ENCODE assay signal across 10 cellular contexts in genomic region chr10:16853201-16853600, GRCh38. TPM values are rescaled to one million over a fixed set of nuclear protein-coding genes. Genes with fewer than 3 reads are reported as not detected.
DNase-seq lines count a peak whose midpoint lies in the region; ATAC-seq and TF ChIP-seq lines count a peak whose summit lies in the region.
"Had no signal": no experiment of that assay in that cellular context is flagged by ENCODE, and none has a peak within 500 bp of the region (broad histone marks: within the 10 kb centered on the region; RNA-seq: fewer than 3 reads in every experiment).

No MANE protein-coding gene starts in this region.

- H3K27ac Mint-ChIP-seq in Calu3 (ENCODE audit: unreplicated experiment), result no peak overlapping the region

- no peak overlapping the region for H3K27ac ChIP-seq in VCaP
- H3K27ac ChIP-seq: lower lobe of right lung, SJSA1 had no signal

- H3K36me3 ChIP-seq in BJ (ENCODE audit: control insufficient read depth, insufficient read depth, low read length) (no peaks in the 10 kb centered on the region), kidney epithelial cell (ENCODE audit: control insufficient read depth, insufficient read depth, low read length) (no peaks in the 10 kb centered on the region)
- H3K36me3 ChIP-seq: lower lobe of right lung, SJSA1 had no signal

- CTCF ChIA-PET in BJ (lab: Yijun Ruan, JAX) (interaction anchor here (0.8 to 2.8 kb wide), 19 partner anchors 9 to 415 kb away, joined by 3 to 9 read pairs (median 4); partner anchors contain the start of gene TRDMT1), Calu3 (lab: Charles Lee) (interaction anchor here (0.6 to 0.9 kb wide), 2 partner anchors 170 to 421 kb away, joined by 5 to 8 read pairs; no protein-coding TSS in a partner anchor)

- TF ChIP-seq CTCF in BJ (IDR thresholded peaks at IDR 0.05; ENCODE audit: insufficient read depth, low read depth, low read length) (peak; percentile 51), VCaP (conservative IDR thresholded peaks at IDR 0.05) (0 out of 2 replicates have a peak, but pooled peaks have one; percentile 9), kidney epithelial cell (IDR thresholded peaks at IDR 0.05; ENCODE audit: insufficient read depth, low read length, poor library complexity, severe bottlenecking) (peak; percentile 57), Calu3 (IDR thresholded peaks at IDR 0.05; ENCODE audit: unreplicated experiment) (no peak)

- DNase-seq in BJ (ENCODE audit: low read depth) (no peak), HT-29 (ENCODE audit: low spot score) (peak; percentile 39), kidney epithelial cell (ENCODE audit: low read depth) (no peak), Calu3 (no peak), OCI-M2 (lab: John Stamatoyannopoulos, UW; ENCODE audit: unreplicated experiment) (no peak)
- no peak for DNase-seq in activated CD4-positive, alpha-beta T cell treated with anti-CD3 and anti-CD28 coated beads, Interleukin-2, amount 50 U/mL, for 4 hours
- DNase-seq: lower lobe of right lung had no signal

- H3K4me3 Mint-ChIP-seq in Calu3 (ENCODE audit: low read depth, unreplicated experiment), result no peak overlapping the region

- H3K27me3 ChIP-seq in BJ (ENCODE audit: control insufficient read depth, insufficient read depth, low read length) (no peaks in the 10 kb centered on the region), kidney epithelial cell (ENCODE audit: control insufficient read depth, insufficient read depth, low read length) (no peaks in the 10 kb centered on the region)
- H3K27me3 ChIP-seq: SJSA1 had no signal

- intact Hi-C loops in Calu3 (cut with micrococcal nuclease; ENCODE audit: unreplicated experiment), result loop anchor here (1.0 kb wide), 2 partner anchors 325 to 348 kb away; partner anchors contain the start of gene TRDMT1

- H3K4me1 Mint-ChIP-seq in Calu3 (ENCODE audit: low read depth, unreplicated experiment), result peaks cover 27% of the 10 kb centered on the region

- POLR2A ChIA-PET in BJ (lab: Charles Lee), result interaction anchor here (0.6 kb wide), 2 partner anchors 37 to 600 kb away, joined by 3 to 4 read pairs; no protein-coding TSS in a partner anchor

- BruUV-seq in Calu3 (replicated peaks; lab: Mats Ljungman, UMichigan), result no TSS peak

- ATAC-seq in HG03135 (IDR thresholded peaks at IDR 0.05; ENCODE audit: unreplicated experiment), result no peak

- no peaks in the 10 kb centered on the region for H3K36me3 Mint-ChIP-seq in Calu3 (ENCODE audit: insufficient read depth, unreplicated experiment)

- H3K9me3 Mint-ChIP-seq in Calu3 (ENCODE audit: low read depth, unreplicated experiment), result no peaks in the 10 kb centered on the region

- peaks cover 18% of the 10 kb centered on the region for H3K27me3 Mint-ChIP-seq in Calu3 (ENCODE audit: unreplicated experiment)

- no peak overlapping the region for H3K4me3 ChIP-seq in BJ (ENCODE audit: low read depth, low read length)
- H3K4me3 ChIP-seq in kidney epithelial cell (ENCODE audit: low read depth, low read length), result no peak overlapping the region
- H3K4me3 ChIP-seq: lower lobe of right lung, SJSA1 had no signal

RNA-seq across cellular contexts. Expression of gene RSU1, which starts 36.0 kb away (rescaled TPM):
- polyA plus RNA-seq in BJ (2011; rRNA removed), result 277 and 339 TPM in 2 replicates
- 90.5 and 128 TPM in 2 replicates for polyA minus RNA-seq in BJ (2011; rRNA and poly(A)+ RNA removed)
- 9.5 and 13.3 TPM in 2 replicates for total RNA-seq in HT-29 (2014; rRNA removed; shearing (Covaris generic))
- 75.3 and 76.8 TPM in 2 replicates for total RNA-seq in kidney epithelial cell
- total RNA-seq in Calu3 (2022), result 49.0 and 56.8 TPM in 2 replicates
